8 cellular contexts compared by ENCODE assay signal in genomic region chr3:111881480-111881879, GRCh38. TPM values are rescaled to one million over a fixed set of nuclear protein-coding genes. Genes with fewer than 3 reads are reported as not detected.
"Had no signal": no experiment of that assay in that cellular context is flagged by ENCODE, and none has a peak within 500 bp of the region (broad histone marks: within the 10 kb centered on the region; RNA-seq: fewer than 3 reads in every experiment).

No MANE protein-coding gene starts in this region.

- H3K4me1 ChIP-seq: HAP-1 had no signal

- H3K4me3 ChIP-seq: GM23248, HAP-1, K562 had no signal

- FAIRE-seq: HTR-8/SVneo, K562 had no signal

- H3K36me3 ChIP-seq: HAP-1 had no signal

- H3K9ac ChIP-seq: GM23248 had no signal

- ATAC-seq: K562 had no signal

- H2AFZ ChIP-seq: GM23248 had no signal

- H3K9me3 ChIP-seq: HAP-1 had no signal

- H3K27ac ChIP-seq: GM23248 had no signal

- DNase-seq: GM23248, GOT3, H7, IMR-90 had no signal

RNA-seq across cellular contexts. Expression of gene PHLDB2, which starts 22.4 kb away (rescaled TPM):
- total RNA-seq: HT-29 had no signal
- polyA plus RNA-seq: K562 had no signal
